In the genomic region with DNA sequence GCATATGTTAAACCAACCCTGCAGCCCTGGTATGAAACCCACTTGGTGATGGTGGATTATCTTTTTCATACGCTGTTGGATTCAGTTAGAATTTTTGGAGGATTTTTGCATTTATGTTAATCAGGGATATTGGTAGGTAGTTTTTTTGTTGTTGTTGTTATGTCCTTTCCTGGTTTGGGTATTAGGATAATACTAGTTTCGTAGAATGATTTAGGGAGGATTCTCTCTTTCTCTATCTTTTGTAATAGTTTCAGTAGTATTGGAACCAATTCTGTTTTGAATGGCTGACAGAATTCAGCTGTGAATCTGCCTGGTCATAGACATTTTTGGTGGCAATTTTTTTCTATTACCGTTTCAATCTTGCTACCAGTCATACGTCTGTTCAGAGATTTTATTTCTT, we compare ENCODE assay signal across 20 cellular contexts.
"Had no signal": no experiment of that assay in that cellular context is flagged by ENCODE, and none has a peak within 500 bp of the region (broad histone marks: within the 10 kb centered on the region; RNA-seq: fewer than 3 reads in every experiment).

No MANE protein-coding gene starts in this region.

- H3K4me3 Mint-ChIP-seq: immature natural killer cell; naive thymus-derived CD8-positive, alpha-beta T cell; stimulated activated effector memory CD8-positive, alpha-beta T cell treated with anti-CD3 and anti-CD28 coated beads, Interleukin-12 subunit alpha, Interleukin-12 subunit beta, amount 100 ng/mL, for 72 hours had no signal

- H3K9me3 Mint-ChIP-seq: stimulated activated effector memory CD8-positive, alpha-beta T cell treated with anti-CD3 and anti-CD28 coated beads, Interleukin-12 subunit alpha, Interleukin-12 subunit beta, amount 100 ng/mL, for 72 hours had no signal

- H3K27ac Mint-ChIP-seq: immature natural killer cell; naive thymus-derived CD8-positive, alpha-beta T cell; stimulated activated effector memory CD8-positive, alpha-beta T cell treated with anti-CD3 and anti-CD28 coated beads, Interleukin-12 subunit alpha, Interleukin-12 subunit beta, amount 100 ng/mL, for 72 hours had no signal

- ATAC-seq: left colon; left ventricle myocardium superior; lower lobe of right lung; naive thymus-derived CD8-positive, alpha-beta T cell; psoas muscle; right cardiac atrium had no signal

- DNase-seq: dorsolateral prefrontal cortex; effector CD4-positive, alpha-beta T cell; hypothalamus; immature natural killer cell; islet precursor cell; kidney glomerular epithelial cell; left colon; left ventricle myocardium superior; lower lobe of right lung; naive thymus-derived CD8-positive, alpha-beta T cell; occipital lobe; ovary; psoas muscle; right cardiac atrium; sigmoid colon; stimulated activated naive CD4-positive, alpha-beta T cell treated with Interleukin-2 at 50 U/mL for 16 hours; stomach; thyroid gland; trophoblast cell had no signal

- H3K4me1 Mint-ChIP-seq: immature natural killer cell; naive thymus-derived CD8-positive, alpha-beta T cell; stimulated activated effector memory CD8-positive, alpha-beta T cell treated with anti-CD3 and anti-CD28 coated beads, Interleukin-12 subunit alpha, Interleukin-12 subunit beta, amount 100 ng/mL, for 72 hours had no signal

- H3K36me3 Mint-ChIP-seq: immature natural killer cell; naive thymus-derived CD8-positive, alpha-beta T cell; stimulated activated effector memory CD8-positive, alpha-beta T cell treated with anti-CD3 and anti-CD28 coated beads, Interleukin-12 subunit alpha, Interleukin-12 subunit beta, amount 100 ng/mL, for 72 hours had no signal
